ENCODE assay signal across 8 cellular contexts in genomic region chr15:31387483-31388118, GRCh38.
A peak's percentile ranks its signal among the peaks of the same experiment; 100 is the strongest.
DNase-seq lines count a peak whose midpoint lies in the region; ATAC-seq, FAIRE-seq and TF ChIP-seq lines count a peak whose summit lies in the region.

No MANE protein-coding gene starts in this region.

- H3K9ac ChIP-seq in K562 (ENCODE audit: insufficient read depth in 1 of 2, low read depth in 2 of 2, low read length in 2 of 2): peak overlapping the region in 1 of 2 experiments; percentile 47; a peak in 2 of 4 replicates

- no peaks in the 10 kb centered on the region for H4K20me1 ChIP-seq in K562 (replicated peaks; ENCODE audit: control insufficient read depth, insufficient read depth, low read length)

- TF ChIP-seq POLR2A in K562 (conservative IDR thresholded peaks at IDR 0.05): no peak

- TF ChIP-seq RAD21 in K562 (CRISPR knock-in tag; conservative IDR thresholded peaks at IDR 0.05 in 1 of 2, IDR thresholded peaks at IDR 0.05 in 1 of 2): no peak

- ATAC-seq in K562: no peak
- ATAC-seq in GM21390 (IDR thresholded peaks at IDR 0.05; ENCODE audit: unreplicated experiment): no peak
- no peak for ATAC-seq in HG02763 (IDR thresholded peaks at IDR 0.05; ENCODE audit: unreplicated experiment)

- 6% methylated on average over 6 of the region's 6 CpGs for WGBS in K562 (ENCODE audit: insufficient coverage, low coverage, missing lambda C conversion rate)

- no peaks in the 10 kb centered on the region for H3K36me3 ChIP-seq in K562 (ENCODE audit: control insufficient read depth, insufficient read depth, low read length)

- no peaks in the 10 kb centered on the region for H3K9me1 ChIP-seq in K562 (ENCODE audit: control insufficient read depth, insufficient read depth, low read length)

- no peak overlapping the region for H3K4me3 ChIP-seq in K562

- H3K27me3 ChIP-seq in K562 (ENCODE audit: control insufficient read depth in 2 of 2, insufficient read depth in 2 of 2, low read length in 2 of 2): peaks cover 0 to 3% of the 10 kb centered on the region in 2 experiments; a peak in 1 of 5 replicates

- no TSS peak for BruUV-seq in K562 (replicated peaks; lab: Mats Ljungman, UMichigan)

- H3K79me2 ChIP-seq in K562 (ENCODE audit: control insufficient read depth, insufficient read depth, low read length): no peaks in the 10 kb centered on the region

- FAIRE-seq in K562 (lab: Jason Lieb, UNC): no peak

- POLR2A ChIA-PET in K562 (lab: Yijun Ruan, JAX): no interaction called here

- H3K27ac ChIP-seq in K562 (ENCODE audit: extremely low read depth, low read depth, low read length): no peak overlapping the region

- peaks cover 0 to 13% of the 10 kb centered on the region in 2 experiments; a peak in 4 of 5 replicates for H3K4me1 ChIP-seq in K562 (replicated peaks in 1 of 2; ENCODE audit: control insufficient read depth in 2 of 2, insufficient read depth in 2 of 2, low read length in 2 of 2)

- CTCF ChIA-PET in K562 (lab: Yijun Ruan, JAX; ENCODE audit: low intra/inter-chr PET ratio): no interaction called here

- DNase-seq in DMS53 (lab: John Stamatoyannopoulos, UW) (peak; percentile 61), NCI-H2196 (lab: John Stamatoyannopoulos, UW; ENCODE audit: unreplicated experiment) (peak; percentile 51), K562 (ENCODE audit: extremely low read depth in 1 of 4, low spot score in 3 of 4) (no peak), myocyte (ENCODE audit: low read depth) (peak; percentile 81), T-helper 9 cell (no peak), middle frontal gyrus (ENCODE audit: extremely low spot score, low spot score) (no peak)

- no peaks in the 10 kb centered on the region for H3K9me3 ChIP-seq in K562 (replicated peaks; ENCODE audit: control insufficient read depth, insufficient read depth, low read depth, low read length)

- no peak for TF ChIP-seq CTCF in K562 (IDR thresholded peaks at IDR 0.05 in 2 of 3, conservative IDR thresholded peaks at IDR 0.05 in 1 of 3; ENCODE audit: insufficient read depth in 2 of 3, low read depth in 1 of 3, low read length in 3 of 3)

- intact Hi-C loops in K562 (cut with micrococcal nuclease): no loop called here

- no peak overlapping the region for H2AFZ ChIP-seq in K562 (ENCODE audit: low read depth, low read length)

- in situ Hi-C loops in K562 (cut with MboI): no loop called here

- TF ChIP-seq EP300 in K562 (IDR thresholded peaks at IDR 0.05; ENCODE audit: low read length): no peak

- no peak overlapping the region for H3K4me2 ChIP-seq in K562 (ENCODE audit: insufficient read depth, low read length)

TF ChIP-seq in K562, 482 proteins besides CTCF, POLR2A, EP300 and RAD21:
- TF ChIP-seq CREBBP (IDR thresholded peaks at IDR 0.05; ENCODE audit: low read depth, low read length): no peak
- TF ChIP-seq CBFA2T2 (conservative IDR thresholded peaks at IDR 0.05): peak; percentile 35; the same call in 1 of the 2 replicates
- TF ChIP-seq ETS1 (conservative IDR thresholded peaks at IDR 0.05; ENCODE audit: control insufficient read depth, low read depth, low read length): no peak
- TF ChIP-seq LEF1 (IDR thresholded peaks at IDR 0.05): no peak
- peak; percentile 45 for TF ChIP-seq CBFA2T3 (IDR thresholded peaks at IDR 0.05)
- TF ChIP-seq TAL1 (IDR thresholded peaks at IDR 0.05): peak; percentile 17; the same call in 1 of the 2 replicates
- no peak for TF ChIP-seq TEAD1 (CRISPR knock-in tag; IDR thresholded peaks at IDR 0.05)

Comparison
In these comparisons a context has a peak if more than half of its experiments do, and no peak if none do; other contexts are left out.
1. DNase-seq: peak in DMS53 (single experiment), NCI-H2196 (single experiment) and myocyte (single experiment); none in K562 (0 of 4), T-helper 9 cell (single experiment) and middle frontal gyrus (single experiment).